Comparison of ENCODE assay signal across 13 cellular contexts in the genomic region with DNA sequence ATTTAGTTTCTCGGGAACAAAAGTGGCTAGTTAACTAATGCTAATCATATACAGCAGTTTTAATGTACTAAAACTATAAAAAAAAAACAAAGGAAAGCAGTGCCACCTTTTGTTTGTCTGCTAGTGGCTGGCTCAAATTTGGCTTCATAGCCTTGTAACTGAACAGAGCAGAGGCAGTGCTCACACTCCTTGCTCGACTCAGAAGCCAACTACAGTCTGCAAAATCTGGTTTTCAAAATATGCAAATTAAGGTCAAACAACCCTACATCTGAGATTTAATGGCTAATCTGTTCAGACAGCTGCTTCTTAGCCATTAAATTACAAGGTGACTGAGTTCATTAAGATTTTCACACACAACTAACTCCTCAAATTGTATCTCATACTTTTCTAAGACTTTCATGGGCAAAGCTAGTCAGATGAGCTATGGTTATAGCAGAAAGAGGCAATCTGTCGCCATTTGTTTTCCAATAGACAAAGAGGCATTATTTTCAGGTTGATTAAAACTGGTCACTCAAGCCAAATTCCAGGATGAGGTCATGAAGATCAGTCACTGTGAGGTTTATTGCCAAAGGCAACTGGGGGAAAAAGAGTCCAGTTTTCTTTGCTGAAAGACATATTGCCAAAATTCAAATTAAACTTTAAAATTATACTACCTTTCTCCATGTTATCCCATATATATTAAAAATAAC. TPM values are rescaled to one million over a fixed set of nuclear protein-coding genes. Genes with fewer than 3 reads are reported as not detected.
DNase-seq lines count a peak whose midpoint lies in the region; ATAC-seq and TF ChIP-seq lines count a peak whose summit lies in the region.
"Had no signal": no experiment of that assay in that cellular context is flagged by ENCODE, and none has a peak within 500 bp of the region (broad histone marks: within the 10 kb centered on the region; RNA-seq: fewer than 3 reads in every experiment).

No MANE protein-coding gene starts in this region.

- no peak overlapping the region for H3K9ac ChIP-seq in HCT116 (ENCODE audit: low read length)

- H3K27me3 ChIP-seq in HCT116 (ENCODE audit: insufficient read depth, low read length) (no peaks in the 10 kb centered on the region), heart left ventricle (no peaks in the 10 kb centered on the region)

- TF ChIP-seq POLR2A in HCT116 (IDR thresholded peaks at IDR 0.05; ENCODE audit: borderline replicate concordance, extremely low read depth, insufficient read depth, insufficient read length): no peak
- TF ChIP-seq POLR2A in heart left ventricle (IDR thresholded peaks at IDR 0.05): no peak

- CTCF ChIA-PET in HCT116 (lab: Charles Lee) (interaction anchor here (2.9 kb wide), 1 partner anchor 16 kb away, joined by 14 read pairs; no protein-coding TSS in a partner anchor), WTC11 (lab: Charles Lee) (interaction anchor here (0.9 kb wide), 1 partner anchor 17 kb away, joined by 3 read pairs; no protein-coding TSS in a partner anchor)

- 63 to 76% (median 68%) methylated on average over 3 of the region's 3 CpGs for WGBS in heart left ventricle, 4 donors

- H3K79me2 ChIP-seq in HCT116 (ENCODE audit: insufficient read depth, low read length): no peaks in the 10 kb centered on the region

- peak overlapping the region; percentile 54 for H2AFZ ChIP-seq in HCT116 (ENCODE audit: low read depth, low read length, poor library complexity, severe bottlenecking)

- H3K9me3 ChIP-seq in HCT116 (ENCODE audit: control insufficient read depth in 1 of 2, insufficient read depth in 1 of 2, low read depth in 1 of 2, low read length in 2 of 2) (no peaks in the 10 kb centered on the region), heart left ventricle (no peaks in the 10 kb centered on the region)

- RAD21 ChIA-PET in HCT116 (lab: Charles Lee; ENCODE audit: low non-redundant PET in 1 of 2, low total read pairs in 2 of 2, uncharacterized antibody in 2 of 2, unreplicated experiment in 2 of 2): no interaction called here

- H3K27me3 Mint-ChIP-seq in WTC11 (ENCODE audit: low read depth): 0 out of 2 replicates have a peak, but pooled peaks cover 3% of the 10 kb centered on the region
- peaks cover 13% of the 10 kb centered on the region for H3K27me3 Mint-ChIP-seq in progenitor cell of endocrine pancreas

- no TSS peak for BruUV-seq in HCT116 (replicated peaks; lab: Mats Ljungman, UMichigan)

- H3K36me3 Mint-ChIP-seq in WTC11 (no peaks in the 10 kb centered on the region), progenitor cell of endocrine pancreas (ENCODE audit: insufficient read depth) (no peaks in the 10 kb centered on the region)
- H3K36me3 Mint-ChIP-seq: stimulated activated effector memory CD8-positive, alpha-beta T cell treated with anti-CD3 and anti-CD28 coated beads, Interleukin-12 subunit alpha, Interleukin-12 subunit beta, amount 100 ng/mL, for 72 hours had no signal

- TF ChIP-seq RAD21 in HCT116 (IDR thresholded peaks at IDR 0.05; ENCODE audit: low read depth): no peak

- H3K4me1 Mint-ChIP-seq in WTC11 (peaks cover 5% of the 10 kb centered on the region; the same call in 1 of the 2 replicates), progenitor cell of endocrine pancreas (ENCODE audit: low read depth) (peaks cover 6% of the 10 kb centered on the region)
- H3K4me1 Mint-ChIP-seq: activated CD4-positive, alpha-beta T cell treated with anti-CD3 and anti-CD28 coated beads, Interleukin-2, amount 10 ng/mL, durations not matched to agents 7 days and 5 days; stimulated activated effector memory CD8-positive, alpha-beta T cell treated with anti-CD3 and anti-CD28 coated beads, Interleukin-12 subunit alpha, Interleukin-12 subunit beta, amount 100 ng/mL, for 72 hours had no signal

- POLR2A ChIA-PET in HCT116 (lab: Charles Lee) (no interaction called here), WTC11 (lab: Charles Lee) (no interaction called here)

- peaks cover 11 to 12% of the 10 kb centered on the region in 2 experiments; a peak in 3 of 4 replicates for H3K4me1 ChIP-seq in HCT116 (ENCODE audit: control insufficient read depth in 1 of 2, insufficient read depth in 2 of 2, low read length in 2 of 2)
- peaks cover 0 to 24% (median 3%) of the 10 kb centered on the region in 12 donors for H3K4me1 ChIP-seq in heart left ventricle

- ATAC-seq in HCT116 (no peak), WTC11 (no peak), heart left ventricle (peak in 3 of 4 donors; percentile 42 to 77 (median 73)), HG03280 (IDR thresholded peaks at IDR 0.05; ENCODE audit: unreplicated experiment) (no peak)
- ATAC-seq: stimulated activated effector memory CD8-positive, alpha-beta T cell treated with anti-CD3 and anti-CD28 coated beads, Interleukin-12 subunit alpha, Interleukin-12 subunit beta, amount 100 ng/mL, for 72 hours had no signal

- no peak for TF ChIP-seq CTCF in HCT116 (IDR thresholded peaks at IDR 0.05 in 2 of 3, conservative IDR thresholded peaks at IDR 0.05 in 1 of 3; ENCODE audit: borderline replicate concordance in 1 of 3, insufficient read depth in 1 of 3, low read depth in 2 of 3, low read length in 2 of 3)
- no peak for TF ChIP-seq CTCF in WTC11 (IDR thresholded peaks at IDR 0.05)
- no peak for TF ChIP-seq CTCF in heart left ventricle (IDR thresholded peaks at IDR 0.05)
- no peak for TF ChIP-seq CTCF in progenitor cell of endocrine pancreas (IDR thresholded peaks at IDR 0.05; ENCODE audit: unreplicated experiment)
- TF ChIP-seq CTCF in GM10266 (IDR thresholded peaks at IDR 0.05; ENCODE audit: control insufficient read depth, insufficient read depth, low read depth, missing control alignments): no peak

- H3K27ac ChIP-seq in HCT116 (ENCODE audit: low read depth, low read length) (no peak overlapping the region), heart left ventricle (peak overlapping the region in 7 of 12 donors; percentile 3 to 56 (median 38))

- H3K9me3 Mint-ChIP-seq in WTC11 (no peaks in the 10 kb centered on the region), progenitor cell of endocrine pancreas (ENCODE audit: low read depth) (no peaks in the 10 kb centered on the region)
- H3K9me3 Mint-ChIP-seq: activated CD4-positive, alpha-beta T cell treated with anti-CD3 and anti-CD28 coated beads, Interleukin-2, amount 10 ng/mL, durations not matched to agents 7 days and 5 days; stimulated activated effector memory CD8-positive, alpha-beta T cell treated with anti-CD3 and anti-CD28 coated beads, Interleukin-12 subunit alpha, Interleukin-12 subunit beta, amount 100 ng/mL, for 72 hours had no signal

- DNase-seq in HCT116 (ENCODE audit: low read depth, low spot score) (no peak), WTC11 (ENCODE audit: low spot score) (no peak), heart left ventricle (peak in 1 of 5 donors; percentile 18), progenitor cell of endocrine pancreas (ENCODE audit: low spot score, unreplicated experiment) (no peak), GM10266 (ENCODE audit: extremely low spot score) (no peak), NK-92 (lab: John Stamatoyannopoulos, UW; ENCODE audit: unreplicated experiment) (no peak), NCI-H510A (lab: John Stamatoyannopoulos, UW) (no peak)
- DNase-seq: activated CD4-positive, alpha-beta T cell treated with anti-CD3 and anti-CD28 coated beads, Interleukin-2, amount 10 ng/mL, durations not matched to agents 7 days and 5 days; activated gamma-delta T cell treated with Interleukin-2 at 50 U/mL for 16 hours; NCI-H2029 treated with DMSO at 0.1 percent for 48 hours; occipital lobe had no signal

- no peak overlapping the region for H3K4me2 ChIP-seq in HCT116 (ENCODE audit: low read length)

- H3K27ac Mint-ChIP-seq in WTC11 (peak overlapping the region; percentile 17; the same call in 1 of the 2 replicates), progenitor cell of endocrine pancreas (peak overlapping the region; percentile 97)
- H3K27ac Mint-ChIP-seq: activated CD4-positive, alpha-beta T cell treated with anti-CD3 and anti-CD28 coated beads, Interleukin-2, amount 10 ng/mL, durations not matched to agents 7 days and 5 days; stimulated activated effector memory CD8-positive, alpha-beta T cell treated with anti-CD3 and anti-CD28 coated beads, Interleukin-12 subunit alpha, Interleukin-12 subunit beta, amount 100 ng/mL, for 72 hours had no signal

- no peaks in the 10 kb centered on the region for H3K9me2 ChIP-seq in HCT116 (ENCODE audit: insufficient read depth)

- H3K4me3 Mint-ChIP-seq in WTC11 (no peak overlapping the region), progenitor cell of endocrine pancreas (ENCODE audit: low read depth) (no peak overlapping the region)
- H3K4me3 Mint-ChIP-seq: activated CD4-positive, alpha-beta T cell treated with anti-CD3 and anti-CD28 coated beads, Interleukin-2, amount 10 ng/mL, durations not matched to agents 7 days and 5 days; stimulated activated effector memory CD8-positive, alpha-beta T cell treated with anti-CD3 and anti-CD28 coated beads, Interleukin-12 subunit alpha, Interleukin-12 subunit beta, amount 100 ng/mL, for 72 hours had no signal

- H4K20me1 ChIP-seq in HCT116 (ENCODE audit: insufficient read depth): no peaks in the 10 kb centered on the region

- no peak overlapping the region for H3K4me3 ChIP-seq in HCT116 (replicated peaks in 1 of 2; ENCODE audit: low read depth in 1 of 2, low read length in 2 of 2)
- H3K4me3 ChIP-seq in heart left ventricle: no peak overlapping the region

- H3K36me3 ChIP-seq in HCT116 (ENCODE audit: control insufficient read depth in 1 of 2, insufficient read depth in 2 of 2, low read length in 2 of 2) (no peaks in the 10 kb centered on the region), heart left ventricle (no peaks in the 10 kb centered on the region)

- intact Hi-C loops in HCT116 (cut with micrococcal nuclease): no loop called here
- intact Hi-C loops in heart left ventricle (cut with DNase I): no loop called here

TF ChIP-seq in HCT116, 20 proteins besides CTCF, POLR2A, EP300 and RAD21 (continues in another document):
- TF ChIP-seq CEBPB (IDR thresholded peaks at IDR 0.05; ENCODE audit: low read depth) (no peak), ZFX (IDR thresholded peaks at IDR 0.05) (no peak)

RNA-seq across cellular contexts. Expression of a gene that starts 56.8 kb away (rescaled TPM):
- 2.8 TPM for total RNA-seq in HCT116 (2021; ENCODE audit: unreplicated experiment)
- polyA plus RNA-seq in HCT116 (2012): 1.0 and 1.1 TPM in 2 replicates
- 5.2 to 8.3 TPM (median 6.5 TPM) in 3 replicates for total RNA-seq in WTC11 (2021)
- 10 to 100 TPM in 8 of 9 donors, 1 to 10 TPM in 1; 9.0 to 34.5 (median 20.8) TPM for total RNA-seq in heart left ventricle
- polyA plus RNA-seq in heart left ventricle: 10 to 100 TPM in 1 of 2 donors, 1 to 10 TPM in 1; 6.4 to 10.6 TPM
- total RNA-seq in progenitor cell of endocrine pancreas: 34.2 and 37.7 TPM in 2 replicates

Comparison
In these comparisons a context has a peak if more than half of its experiments do, and no peak if none do; other contexts are left out.
1. ATAC-seq: peak in heart left ventricle (3 of 4); none in HCT116 (single experiment), WTC11 (single experiment) and HG03280 (single experiment).